2 cellular contexts compared by ENCODE assay signal in genomic region chr2:230706053-230706498, GRCh38.
TF ChIP-seq lines count a peak whose summit lies in the region.

No MANE protein-coding gene starts in this region.

TF ChIP-seq in K562, 482 proteins besides CTCF, POLR2A, EP300 and RAD21 (continued from another document):
- TF ChIP-seq ZNF280A (IDR thresholded peaks at IDR 0.05; ENCODE audit: low read depth, partially characterized antibody) = no peak

TF ChIP-seq in HepG2, 621 proteins besides CTCF, POLR2A, EP300 and RAD21 (continued from another document and continues in another):
- peak; percentile 93 for TF ChIP-seq ARID5B (CRISPR knock-in tag; IDR thresholded peaks at IDR 0.05)
- peak; percentile 48 to 76; a peak in 3 of 4 replicates for TF ChIP-seq NR2F1 (CRISPR knock-in tag; IDR thresholded peaks at IDR 0.05)
- no peak for TF ChIP-seq RNF2 (conservative IDR thresholded peaks at IDR 0.05; ENCODE audit: low read depth)
- no peak for TF ChIP-seq ZNF768 (CRISPR knock-in tag; IDR thresholded peaks at IDR 0.05)
- TF ChIP-seq PBX2 (CRISPR knock-in tag; IDR thresholded peaks at IDR 0.05) = peak; percentile 70
- peak; percentile 87 for TF ChIP-seq ARID3A (IDR thresholded peaks at IDR 0.05; ENCODE audit: low read depth, low read length)
- 0 out of 2 replicates have a peak, but pooled peaks have one; percentile 21 for TF ChIP-seq NR2C2 (CRISPR knock-in tag; IDR thresholded peaks at IDR 0.05; ENCODE audit: borderline replicate concordance)
- peak; percentile 88 for TF ChIP-seq SALL1 (CRISPR knock-in tag; IDR thresholded peaks at IDR 0.05)
- TF ChIP-seq MNT (IDR thresholded peaks at IDR 0.05) = no peak
- TF ChIP-seq FLYWCH1 (CRISPR knock-in tag; IDR thresholded peaks at IDR 0.05) = no peak
- TF ChIP-seq RXRB (CRISPR knock-in tag; IDR thresholded peaks at IDR 0.05; ENCODE audit: borderline replicate concordance) = peak; percentile 57; the same call in 1 of the 2 replicates
- peak; percentile 38; the same call in 1 of the 2 replicates for TF ChIP-seq TFAP4 (IDR thresholded peaks at IDR 0.05; ENCODE audit: borderline replicate concordance, low read depth)
- TF ChIP-seq ZGPAT (CRISPR knock-in tag; IDR thresholded peaks at IDR 0.05) = peak; percentile 26; the same call in 1 of the 2 replicates
- TF ChIP-seq JUN (CRISPR knock-in tag; IDR thresholded peaks at IDR 0.05) = peak; percentile 91
- no peak for TF ChIP-seq NFKB2 (CRISPR knock-in tag; IDR thresholded peaks at IDR 0.05; ENCODE audit: borderline replicate concordance)
- peak; percentile 77; the same call in 1 of the 2 replicates for TF ChIP-seq JUND (CRISPR knock-in tag; IDR thresholded peaks at IDR 0.05)
- TF ChIP-seq XRCC5 (optimal IDR thresholded peaks at IDR 0.05; ENCODE audit: low read length) = peak; percentile 78
- TF ChIP-seq PRDM10 (CRISPR knock-in tag; IDR thresholded peaks at IDR 0.05; ENCODE audit: low read depth) = peak; percentile 85; the same call in 1 of the 2 replicates
- TF ChIP-seq JUNB (CRISPR knock-in tag; IDR thresholded peaks at IDR 0.05; ENCODE audit: borderline replicate concordance) = peak; percentile 73
- TF ChIP-seq BRF2 (CRISPR knock-in tag; IDR thresholded peaks at IDR 0.05) = no peak
- no peak for TF ChIP-seq HMG20B (CRISPR knock-in tag; conservative IDR thresholded peaks at IDR 0.05)
- peak; percentile 69; the same call in 1 of the 2 replicates for TF ChIP-seq TBX2 (CRISPR knock-in tag; IDR thresholded peaks at IDR 0.05; ENCODE audit: borderline replicate concordance)
- 0 out of 2 replicates have a peak, but pooled peaks have one; percentile 34 for TF ChIP-seq PPARG (CRISPR knock-in tag; conservative IDR thresholded peaks at IDR 0.05)
- peak; percentile 57; the same call in 1 of the 2 replicates for TF ChIP-seq CREM (IDR thresholded peaks at IDR 0.05)
- no peak for TF ChIP-seq CREM (CRISPR knock-in tag; IDR thresholded peaks at IDR 0.05)
- TF ChIP-seq ESRRA (CRISPR knock-in tag; IDR thresholded peaks at IDR 0.05; ENCODE audit: low read depth) = peak; percentile 79
- TF ChIP-seq TCF7L2 (IDR thresholded peaks at IDR 0.05; ENCODE audit: low read depth, low read length) = peak; percentile 31; the same call in 1 of the 2 replicates
- peak; percentile 63; the same call in 1 of the 2 replicates for TF ChIP-seq ZNF644 (CRISPR knock-in tag; IDR thresholded peaks at IDR 0.05; ENCODE audit: low read depth)
- no peak for TF ChIP-seq PAX8 (CRISPR knock-in tag; IDR thresholded peaks at IDR 0.05; ENCODE audit: borderline replicate concordance)
- peak; percentile 20; the same call in 1 of the 2 replicates for TF ChIP-seq ZNF331 (CRISPR knock-in tag; IDR thresholded peaks at IDR 0.05)
- TF ChIP-seq SOX6 (IDR thresholded peaks at IDR 0.05) = no peak
- 0 out of 2 replicates have a peak, but pooled peaks have one; percentile 31 for TF ChIP-seq SOX6 (CRISPR knock-in tag; IDR thresholded peaks at IDR 0.05)
- no peak for TF ChIP-seq ZNF646 (CRISPR knock-in tag; IDR thresholded peaks at IDR 0.05)
- TF ChIP-seq ARNT (IDR thresholded peaks at IDR 0.05) = no peak
